Comparison of ENCODE assay signal across 28 cellular contexts in the genomic region with DNA sequence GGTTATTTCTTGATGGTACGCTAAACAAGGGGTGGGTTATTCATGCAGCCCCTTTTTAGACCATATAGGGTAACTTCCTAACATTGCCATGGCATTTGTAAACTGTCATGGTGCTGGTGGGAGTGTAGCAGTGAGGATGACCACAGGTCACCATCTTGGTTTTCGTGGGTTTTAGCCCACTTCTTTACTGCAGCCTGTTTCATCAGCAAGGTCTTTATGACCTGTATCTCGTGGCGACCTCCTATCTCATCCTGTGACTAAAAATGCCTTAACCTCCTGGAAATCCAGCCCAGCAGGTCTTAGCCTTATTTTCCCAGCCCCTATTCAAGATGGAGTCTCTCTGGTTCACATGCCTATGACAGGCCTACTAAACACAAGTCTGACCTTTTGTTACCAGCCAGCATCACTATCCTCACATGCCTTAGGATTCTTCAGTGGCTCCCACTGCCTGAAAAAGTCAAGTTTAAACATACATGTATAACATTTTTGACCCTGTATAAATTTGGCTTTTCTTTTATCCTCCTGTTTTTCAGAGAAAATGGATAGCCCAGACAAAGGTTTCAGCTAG. TPM values are rescaled to one million over a fixed set of nuclear protein-coding genes. Genes with fewer than 3 reads are reported as not detected.
A peak's percentile ranks its signal among the peaks of the same experiment; 100 is the strongest.
DNase-seq lines count a peak whose midpoint lies in the region; ATAC-seq, FAIRE-seq and TF ChIP-seq lines count a peak whose summit lies in the region.
"Had no signal": no experiment of that assay in that cellular context is flagged by ENCODE, and none has a peak within 500 bp of the region (broad histone marks: within the 10 kb centered on the region; RNA-seq: fewer than 3 reads in every experiment).

No MANE protein-coding gene starts in this region.

- peaks cover 14% of the 10 kb centered on the region for H3K36me3 Mint-ChIP-seq in WTC11
- H3K36me3 Mint-ChIP-seq: CD14-positive monocyte; CD4-positive, alpha-beta memory T cell; CD8-positive, alpha-beta memory T cell had no signal

- no peaks in the 10 kb centered on the region for H3K27me3 ChIP-seq in bronchial epithelial cell (ENCODE audit: control insufficient read depth, insufficient read depth, low read length)
- H3K27me3 ChIP-seq: BE2C, BLaER1 had no signal

- CTCF ChIA-PET in WTC11 (lab: Charles Lee) = interaction anchor here (1.0 kb wide), 1 partner anchor 142 kb away, joined by 3 read pairs; no protein-coding TSS in a partner anchor

- DNase-seq in WTC11 (ENCODE audit: low spot score) (no peak), bronchial epithelial cell (ENCODE audit: low read depth) (no peak), coronary artery (ENCODE audit: low spot score) (no peak), NCI-H1436 treated with DMSO at 0.1 percent for 48 hours (lab: John Stamatoyannopoulos, UW) (no peak), cortex of kidney (lab: John Stamatoyannopoulos, UW) (no peak)
- DNase-seq: 8988T; ACHN; BE2C; C1 segment of cervical spinal cord; CD4-positive, alpha-beta memory T cell; CD4-positive, CD25-positive, alpha-beta regulatory T cell; CD8-positive, alpha-beta memory T cell; COR-L47; DMS 273 treated with DMSO at 0.1 percent for 48 hours; DMS153; DMS53; DMS79; DND-41; EL; GDM1 had no signal

- H3K36me3 ChIP-seq in bronchial epithelial cell (ENCODE audit: control insufficient read depth, insufficient read depth, low read length) = no peaks in the 10 kb centered on the region
- H3K36me3 ChIP-seq: BE2C, BLaER1 had no signal

- peaks cover 65% of the 10 kb centered on the region for H3K4me1 Mint-ChIP-seq in WTC11
- H3K4me1 Mint-ChIP-seq: CD14-positive monocyte; CD4-positive, alpha-beta memory T cell; CD4-positive, CD25-positive, alpha-beta regulatory T cell; CD8-positive, alpha-beta memory T cell had no signal

- peaks cover 4% of the 10 kb centered on the region; the same call in 1 of the 2 replicates for H3K9me3 Mint-ChIP-seq in WTC11

- POLR2A ChIA-PET in WTC11 (lab: Charles Lee) = no interaction called here

- no peak for TF ChIP-seq CTCF in WTC11 (IDR thresholded peaks at IDR 0.05)
- no peak for TF ChIP-seq CTCF in bronchial epithelial cell (IDR thresholded peaks at IDR 0.05; ENCODE audit: insufficient read depth, low read length, severe bottlenecking)
- TF ChIP-seq CTCF in coronary artery (IDR thresholded peaks at IDR 0.05) = no peak

- H3K4me3 ChIP-seq in bronchial epithelial cell (ENCODE audit: low read depth, low read length) (no peak overlapping the region), coronary artery (no peak overlapping the region)
- H3K4me3 ChIP-seq: BLaER1, GM12878 had no signal

- peak; percentile 60 for FAIRE-seq in bronchial epithelial cell (lab: Jason Lieb, UNC)
- FAIRE-seq: A204.1, GM12878, GM12892, GM18507 had no signal

- peak overlapping the region; percentile 81; the same call in 1 of the 2 replicates for H3K4me3 Mint-ChIP-seq in WTC11
- H3K4me3 Mint-ChIP-seq: CD14-positive monocyte; CD4-positive, alpha-beta memory T cell; CD4-positive, CD25-positive, alpha-beta regulatory T cell; CD8-positive, alpha-beta memory T cell had no signal

- H3K27ac ChIP-seq in coronary artery = no peak overlapping the region
- H3K27ac ChIP-seq: BLaER1 had no signal

- peaks cover 18% of the 10 kb centered on the region for H3K27me3 Mint-ChIP-seq in WTC11 (ENCODE audit: low read depth)
- H3K27me3 Mint-ChIP-seq: CD8-positive, alpha-beta memory T cell had no signal

- no peak for ATAC-seq in WTC11
- ATAC-seq: GM12878 had no signal

- H3K27ac Mint-ChIP-seq in WTC11 = no peak overlapping the region
- H3K27ac Mint-ChIP-seq: CD14-positive monocyte; CD4-positive, alpha-beta memory T cell; CD4-positive, CD25-positive, alpha-beta regulatory T cell; CD8-positive, alpha-beta memory T cell had no signal

TF ChIP-seq in WTC11, 78 proteins besides CTCF, POLR2A, EP300 and RAD21:
- TF ChIP-seq ZNF423 (CRISPR knock-in tag; IDR thresholded peaks at IDR 0.05) (0 out of 2 replicates have a peak, but pooled peaks have one; percentile 25), SMAD3 (CRISPR knock-in tag; IDR thresholded peaks at IDR 0.05; ENCODE audit: borderline replicate concordance) (no peak), MXD4 (CRISPR knock-in tag; IDR thresholded peaks at IDR 0.05; ENCODE audit: borderline replicate concordance) (peak; percentile 79; the same call in 1 of the 2 replicates)
- TF ChIP-seq, protein P1, sequence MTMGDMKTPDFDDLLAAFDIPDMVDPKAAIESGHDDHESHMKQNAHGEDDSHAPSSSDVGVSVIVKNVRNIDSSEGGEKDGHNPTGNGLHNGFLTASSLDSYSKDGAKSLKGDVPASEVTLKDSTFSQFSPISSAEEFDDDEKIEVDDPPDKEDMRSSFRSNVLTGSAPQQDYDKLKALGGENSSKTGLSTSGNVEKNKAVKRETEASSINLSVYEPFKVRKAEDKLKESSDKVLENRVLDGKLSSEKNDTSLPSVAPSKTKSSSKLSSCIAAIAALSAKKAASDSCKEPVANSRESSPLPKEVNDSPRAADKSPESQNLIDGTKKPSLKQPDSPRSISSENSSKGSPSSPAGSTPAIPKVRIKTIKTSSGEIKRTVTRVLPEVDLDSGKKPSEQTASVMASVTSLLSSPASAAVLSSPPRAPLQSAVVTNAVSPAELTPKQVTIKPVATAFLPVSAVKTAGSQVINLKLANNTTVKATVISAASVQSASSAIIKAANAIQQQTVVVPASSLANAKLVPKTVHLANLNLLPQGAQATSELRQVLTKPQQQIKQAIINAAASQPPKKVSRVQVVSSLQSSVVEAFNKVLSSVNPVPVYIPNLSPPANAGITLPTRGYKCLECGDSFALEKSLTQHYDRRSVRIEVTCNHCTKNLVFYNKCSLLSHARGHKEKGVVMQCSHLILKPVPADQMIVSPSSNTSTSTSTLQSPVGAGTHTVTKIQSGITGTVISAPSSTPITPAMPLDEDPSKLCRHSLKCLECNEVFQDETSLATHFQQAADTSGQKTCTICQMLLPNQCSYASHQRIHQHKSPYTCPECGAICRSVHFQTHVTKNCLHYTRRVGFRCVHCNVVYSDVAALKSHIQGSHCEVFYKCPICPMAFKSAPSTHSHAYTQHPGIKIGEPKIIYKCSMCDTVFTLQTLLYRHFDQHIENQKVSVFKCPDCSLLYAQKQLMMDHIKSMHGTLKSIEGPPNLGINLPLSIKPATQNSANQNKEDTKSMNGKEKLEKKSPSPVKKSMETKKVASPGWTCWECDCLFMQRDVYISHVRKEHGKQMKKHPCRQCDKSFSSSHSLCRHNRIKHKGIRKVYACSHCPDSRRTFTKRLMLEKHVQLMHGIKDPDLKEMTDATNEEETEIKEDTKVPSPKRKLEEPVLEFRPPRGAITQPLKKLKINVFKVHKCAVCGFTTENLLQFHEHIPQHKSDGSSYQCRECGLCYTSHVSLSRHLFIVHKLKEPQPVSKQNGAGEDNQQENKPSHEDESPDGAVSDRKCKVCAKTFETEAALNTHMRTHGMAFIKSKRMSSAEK (CRISPR knock-in tag; IDR thresholded peaks at IDR 0.05; ENCODE audit: borderline replicate concordance) = 0 out of 2 replicates have a peak, but pooled peaks have one; percentile 42
- TF ChIP-seq, protein P2, sequence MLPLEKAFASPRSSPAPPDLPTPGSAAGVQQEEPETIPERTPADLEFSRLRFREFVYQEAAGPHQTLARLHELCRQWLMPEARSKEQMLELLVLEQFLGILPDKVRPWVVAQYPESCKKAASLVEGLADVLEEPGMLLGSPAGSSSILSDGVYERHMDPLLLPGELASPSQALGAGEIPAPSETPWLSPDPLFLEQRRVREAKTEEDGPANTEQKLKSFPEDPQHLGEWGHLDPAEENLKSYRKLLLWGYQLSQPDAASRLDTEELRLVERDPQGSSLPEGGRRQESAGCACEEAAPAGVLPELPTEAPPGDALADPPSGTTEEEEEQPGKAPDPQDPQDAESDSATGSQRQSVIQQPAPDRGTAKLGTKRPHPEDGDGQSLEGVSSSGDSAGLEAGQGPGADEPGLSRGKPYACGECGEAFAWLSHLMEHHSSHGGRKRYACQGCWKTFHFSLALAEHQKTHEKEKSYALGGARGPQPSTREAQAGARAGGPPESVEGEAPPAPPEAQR (CRISPR knock-in tag; IDR thresholded peaks at IDR 0.05) = peak; percentile 94; the same call in 1 of the 2 replicates

RNA-seq across cellular contexts. Expression of a gene that starts 13.2 kb away (rescaled TPM):
- total RNA-seq in WTC11 (2021) = 36.5 to 49.8 TPM (median 48.1 TPM) in 3 replicates
- total RNA-seq in bronchial epithelial cell = 1.1 and 4.1 TPM in 2 replicates
- total RNA-seq: A673; CD4-positive, alpha-beta memory T cell; CD8-positive, alpha-beta memory T cell; G401 had no signal
